ENCODE assay signal across 8 cellular contexts in the genomic region with DNA sequence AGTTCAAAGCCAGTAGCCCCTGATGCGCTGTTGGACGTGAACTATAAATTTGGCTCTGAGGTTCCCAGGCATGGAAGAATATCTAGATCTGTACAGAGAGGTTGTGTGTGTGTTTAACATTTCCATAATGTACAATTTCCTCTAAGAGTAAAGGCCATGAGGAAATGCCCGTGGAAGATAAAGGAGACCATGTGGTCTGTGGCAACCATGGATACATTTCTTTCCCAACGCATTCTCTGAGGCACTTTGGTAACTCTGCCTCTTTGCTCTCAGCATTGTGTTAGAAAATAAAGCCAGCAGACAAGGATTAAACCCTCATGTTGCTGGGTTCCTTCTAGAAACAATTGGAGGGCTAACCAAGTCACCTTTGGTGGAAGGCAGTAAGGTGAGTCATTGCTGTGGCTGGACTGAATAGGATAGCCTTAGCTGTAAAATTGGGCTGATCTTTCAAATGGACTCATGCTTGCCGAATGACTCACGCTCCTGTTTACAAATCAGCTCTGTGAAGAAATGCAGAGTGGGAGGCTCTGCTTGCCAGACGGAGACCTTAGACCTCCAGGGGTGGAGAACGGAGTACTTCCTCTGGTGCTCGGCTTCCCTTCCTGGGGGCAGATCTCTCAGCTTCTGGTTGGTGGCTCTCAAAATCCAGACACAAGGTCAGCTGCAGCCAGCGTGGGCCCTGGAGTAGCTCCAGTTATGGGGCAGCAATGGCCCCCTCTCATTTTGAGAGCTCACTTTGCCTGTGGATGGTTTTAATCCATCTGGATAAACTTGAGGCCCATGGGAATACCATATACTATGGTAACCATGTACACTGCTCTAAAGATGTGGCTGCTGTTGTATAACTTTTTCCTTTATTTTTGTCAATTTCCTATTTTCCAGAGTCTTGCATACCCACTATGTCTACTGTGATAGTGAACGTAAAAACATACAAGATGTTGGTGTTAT.
DNase-seq lines count a peak whose midpoint lies in the region; ATAC-seq lines count a peak whose summit lies in the region.

No MANE protein-coding gene starts in this region.

- H3K4me3 ChIP-seq in SJSA1: no peak overlapping the region

- H3K36me3 ChIP-seq in SJSA1: peaks cover 4% of the 10 kb centered on the region

- DNase-seq in GM03348 (ENCODE audit: low spot score) (peak; percentile 91), SJSA1 (ENCODE audit: low read depth in 1 of 2, low spot score in 2 of 2) (peak; percentile 98 to 99), fibroblast of the conjunctiva (ENCODE audit: low read depth) (peak; percentile 97), pulmonary artery endothelial cell (ENCODE audit: low read depth, low spot score) (peak; percentile 97)
- DNase-seq in activated CD8-positive, alpha-beta memory T cell treated with anti-CD3 and anti-CD28 coated beads, Interleukin-2, amount 50 U/mL, for 4 hours: no peak
- no peak for DNase-seq in activated CD8-positive, alpha-beta memory T cell treated with anti-CD3 and anti-CD28 coated beads, Interleukin-2, amount 10 ng/mL, durations not matched to agents 7 days and 5 days
- no peak for DNase-seq in stimulated activated naive CD4-positive, alpha-beta T cell treated with Interleukin-2 at 50 U/mL for 16 hours (lab: John Stamatoyannopoulos, UW)

- no peaks in the 10 kb centered on the region for H3K9me3 Mint-ChIP-seq in activated CD8-positive, alpha-beta memory T cell treated with anti-CD3 and anti-CD28 coated beads, Interleukin-2, amount 10 ng/mL, durations not matched to agents 7 days and 5 days (ENCODE audit: low read depth)

- H3K4me3 Mint-ChIP-seq in activated CD8-positive, alpha-beta memory T cell treated with anti-CD3 and anti-CD28 coated beads, Interleukin-2, amount 10 ng/mL, durations not matched to agents 7 days and 5 days: no peak overlapping the region

- CTCF ChIA-PET in activated CD8-positive, alpha-beta memory T cell treated with anti-CD3 and anti-CD28 coated beads, Interleukin-2, amount 10 ng/mL, durations not matched to agents 7 days and 5 days (lab: Charles Lee): no interaction called here

- H3K27me3 Mint-ChIP-seq in activated CD8-positive, alpha-beta memory T cell treated with anti-CD3 and anti-CD28 coated beads, Interleukin-2, amount 10 ng/mL, durations not matched to agents 7 days and 5 days: peaks cover 3% of the 10 kb centered on the region

- no peaks in the 10 kb centered on the region for H3K9me3 ChIP-seq in SJSA1 (replicated peaks)

- no peaks in the 10 kb centered on the region for H3K27me3 ChIP-seq in SJSA1 (replicated peaks)

- no peaks in the 10 kb centered on the region for H3K4me1 Mint-ChIP-seq in activated CD8-positive, alpha-beta memory T cell treated with anti-CD3 and anti-CD28 coated beads, Interleukin-2, amount 10 ng/mL, durations not matched to agents 7 days and 5 days

- no peak overlapping the region for H3K27ac Mint-ChIP-seq in activated CD8-positive, alpha-beta memory T cell treated with anti-CD3 and anti-CD28 coated beads, Interleukin-2, amount 10 ng/mL, durations not matched to agents 7 days and 5 days

- ATAC-seq in activated CD8-positive, alpha-beta memory T cell treated with anti-CD3 and anti-CD28 coated beads, Interleukin-2, amount 10 ng/mL, durations not matched to agents 7 days and 5 days: no peak
- no peak for ATAC-seq in HG03196 (IDR thresholded peaks at IDR 0.05; ENCODE audit: unreplicated experiment)

- H3K4me1 ChIP-seq in SJSA1 (replicated peaks): peaks cover 45% of the 10 kb centered on the region

- peaks cover 1% of the 10 kb centered on the region for H3K36me3 Mint-ChIP-seq in activated CD8-positive, alpha-beta memory T cell treated with anti-CD3 and anti-CD28 coated beads, Interleukin-2, amount 10 ng/mL, durations not matched to agents 7 days and 5 days

- H3K27ac ChIP-seq in SJSA1: peak overlapping the region; percentile 94

Comparison
In these comparisons a context has a peak if more than half of its experiments do, and no peak if none do; other contexts are left out.
1. DNase-seq: peak in GM03348 (single experiment), SJSA1 (2 of 2), fibroblast of the conjunctiva (single experiment) and pulmonary artery endothelial cell (single experiment); none in activated CD8-positive, alpha-beta memory T cell treated with anti-CD3 and anti-CD28 coated beads, Interleukin-2, amount 50 U/mL, for 4 hours (single experiment), activated CD8-positive, alpha-beta memory T cell treated with anti-CD3 and anti-CD28 coated beads, Interleukin-2, amount 10 ng/mL, durations not matched to agents 7 days and 5 days (single experiment) and stimulated activated naive CD4-positive, alpha-beta T cell treated with Interleukin-2 at 50 U/mL for 16 hours (single experiment).